10 cellular contexts compared by ENCODE assay signal in genomic region chr7:50696810-50697582, GRCh38.
DNase-seq lines count a peak whose midpoint lies in the region; ATAC-seq and TF ChIP-seq lines count a peak whose summit lies in the region.
"Had no signal": no experiment of that assay in that cellular context is flagged by ENCODE, and none has a peak within 500 bp of the region (broad histone marks: within the 10 kb centered on the region; RNA-seq: fewer than 3 reads in every experiment).

No MANE protein-coding gene starts in this region.

- H3K27me3 ChIP-seq in heart left ventricle (no peaks in the 10 kb centered on the region), upper lobe of right lung (no peaks in the 10 kb centered on the region)
- H3K27me3 ChIP-seq: SJCRH30 had no signal

- intact Hi-C loops in heart left ventricle (cut with DNase I) (loop anchor here in 2 of 10 donors (10.0 kb wide), 2 partner anchors 368 to 448 kb away; no protein-coding TSS in a partner anchor), cardiac septum (cut with DNase I) (no loop called here), upper lobe of right lung (cut with DNase I) (no loop called here)

- no peaks in the 10 kb centered on the region for H3K9me3 ChIP-seq in heart left ventricle
- H3K9me3 ChIP-seq in upper lobe of right lung: no peaks in the 10 kb centered on the region
- H3K9me3 ChIP-seq: SJCRH30 had no signal

- TF ChIP-seq POLR2A in heart left ventricle (IDR thresholded peaks at IDR 0.05): no peak

- H3K4me3 ChIP-seq in heart left ventricle: no peak overlapping the region
- no peak overlapping the region for H3K4me3 ChIP-seq in fibroblast of pulmonary artery (replicated peaks; ENCODE audit: low read depth, low read length)
- no peak overlapping the region for H3K4me3 ChIP-seq in upper lobe of right lung
- H3K4me3 ChIP-seq: SJCRH30 had no signal

- ATAC-seq in heart left ventricle (no peak), upper lobe of right lung (peak; percentile 51), GM18498 (IDR thresholded peaks at IDR 0.05; ENCODE audit: unreplicated experiment) (no peak)
- ATAC-seq in activated CD4-positive, CD25-positive, alpha-beta regulatory T cell treated with anti-CD3 and anti-CD28 coated beads, Interleukin-2, amount 50 U/mL, for 24 hours: no peak

- DNase-seq in heart left ventricle (no peak), cardiac septum (ENCODE audit: low spot score) (no peak), RKO (ENCODE audit: low spot score) (peak; percentile 11), fibroblast of pulmonary artery (ENCODE audit: low read depth) (peak; percentile 29), upper lobe of right lung (no peak), NCI-H446 (lab: John Stamatoyannopoulos, UW) (no peak)
- DNase-seq: stimulated activated CD8-positive, alpha-beta memory T cell treated with anti-CD3 and anti-CD28 coated beads, Interleukin-4, amount 100 ng/mL, for 48 hours had no signal

- H3K27ac ChIP-seq in heart left ventricle (peak overlapping the region in 1 of 12 donors; percentile 43), upper lobe of right lung (no peak overlapping the region)
- H3K27ac ChIP-seq: SJCRH30 had no signal

- WGBS in heart left ventricle, 4 donors: 86 to 93% (median 89%) methylated on average over 3 of the region's 3 CpGs

- peak in 10 of 12 donors; percentile 17 to 53 (median 40) for TF ChIP-seq CTCF in heart left ventricle (IDR thresholded peaks at IDR 0.05)
- peak; percentile 58 for TF ChIP-seq CTCF in fibroblast of pulmonary artery (IDR thresholded peaks at IDR 0.05; ENCODE audit: low read length, missing control alignments)
- TF ChIP-seq CTCF in upper lobe of right lung (IDR thresholded peaks at IDR 0.05): peak; percentile 51

- H3K4me1 ChIP-seq in heart left ventricle (peaks cover 0 to 45% (median 15%) of the 10 kb centered on the region in 12 donors), upper lobe of right lung (no peaks in the 10 kb centered on the region)
- H3K4me1 ChIP-seq: SJCRH30 had no signal

- peaks cover 0 to 29% (median 13%) of the 10 kb centered on the region in 9 donors for H3K36me3 ChIP-seq in heart left ventricle
- H3K36me3 ChIP-seq in upper lobe of right lung: no peaks in the 10 kb centered on the region
- H3K36me3 ChIP-seq: SJCRH30 had no signal

Comparison
In these comparisons a context has a peak if more than half of its experiments do, and no peak if none do; other contexts are left out.
1. DNase-seq: peak in RKO (single experiment) and fibroblast of pulmonary artery (single experiment); none in heart left ventricle (0 of 5), cardiac septum (single experiment), upper lobe of right lung (single experiment) and NCI-H446 (0 of 2).
2. Peak in every context shown above with its lines, with median percentiles within 50 percentile points of each other: CTCF ChIP-seq.